21 cellular contexts compared by ENCODE assay signal in the genomic region with DNA sequence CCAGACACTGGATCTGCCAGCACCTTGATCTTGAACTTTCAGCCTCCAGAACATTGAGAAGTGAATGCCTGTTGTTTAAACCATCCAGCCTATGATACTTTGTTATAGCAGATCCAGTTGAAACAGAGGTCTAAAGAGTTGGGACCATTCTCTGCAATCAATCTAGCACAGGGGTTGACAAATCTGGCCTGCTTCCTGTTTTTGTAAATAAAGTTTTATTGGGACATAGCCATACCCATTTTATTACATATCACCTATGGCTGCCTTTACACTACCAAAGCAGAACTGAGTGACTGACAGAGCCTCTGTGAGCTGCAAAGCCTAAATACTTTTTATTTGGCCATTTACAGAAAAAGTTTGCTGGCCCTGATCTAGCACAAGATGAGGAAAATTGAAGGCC.
DNase-seq lines count a peak whose midpoint lies in the region; ATAC-seq, FAIRE-seq and TF ChIP-seq lines count a peak whose summit lies in the region.
"Had no signal": no experiment of that assay in that cellular context is flagged by ENCODE, and none has a peak within 500 bp of the region (broad histone marks: within the 10 kb centered on the region; RNA-seq: fewer than 3 reads in every experiment).

No MANE protein-coding gene starts in this region.

- FAIRE-seq in HepG2 (lab: Jason Lieb, UNC) = no peak
- FAIRE-seq: A549, D721Med, G401.6, GM12891, GM19239 had no signal

- H3K4me1 Mint-ChIP-seq in endodermal cell = no peaks in the 10 kb centered on the region
- H3K4me1 Mint-ChIP-seq: B cell had no signal

- no peak overlapping the region for H3K4me3 Mint-ChIP-seq in endodermal cell
- H3K4me3 Mint-ChIP-seq: B cell; CD4-positive, alpha-beta T cell; CD8-positive, alpha-beta T cell had no signal

- H3K9me3 ChIP-seq in HepG2 (ENCODE audit: low read length) (peaks cover 19% of the 10 kb centered on the region), right lobe of liver (no peaks in the 10 kb centered on the region), hepatocyte (ENCODE audit: low read depth) (no peaks in the 10 kb centered on the region), endodermal cell (ENCODE audit: control insufficient read depth, low read length) (peaks cover 12% of the 10 kb centered on the region)
- H3K9me3 ChIP-seq: Caco-2 had no signal

- no peak overlapping the region for H3K4me3 ChIP-seq in HepG2 (replicated peaks in 1 of 3; ENCODE audit: insufficient read depth in 1 of 3, low read depth in 2 of 3, low read length in 3 of 3)
- no peak overlapping the region for H3K4me3 ChIP-seq in right lobe of liver
- H3K4me3 ChIP-seq in hepatocyte = no peak overlapping the region
- no peak overlapping the region for H3K4me3 ChIP-seq in endodermal cell (ENCODE audit: low read length)
- H3K4me3 ChIP-seq: A549; BLaER1 treated with 17β-estradiol and CSF1 and Interleukin-3, amounts not matched to agents 10 nM and 100 nM had no signal

- H3K9me3 Mint-ChIP-seq in endodermal cell = peaks cover 32% of the 10 kb centered on the region

- H3K36me3 ChIP-seq in HepG2 (replicated peaks in 1 of 2; ENCODE audit: control insufficient read depth in 1 of 2, insufficient read depth in 2 of 2, low read length in 2 of 2) (no peaks in the 10 kb centered on the region), right lobe of liver (no peaks in the 10 kb centered on the region), hepatocyte (replicated peaks; ENCODE audit: insufficient read depth, low read depth) (no peaks in the 10 kb centered on the region), endodermal cell (ENCODE audit: control insufficient read depth, insufficient read depth, low read length) (no peaks in the 10 kb centered on the region)
- H3K36me3 ChIP-seq: BLaER1 treated with 17β-estradiol and CSF1 and Interleukin-3, amounts not matched to agents 10 nM and 100 nM had no signal

- no peaks in the 10 kb centered on the region for H3K9me2 ChIP-seq in hepatocyte (replicated peaks; ENCODE audit: insufficient read depth)

- CTCF ChIA-PET in HepG2 (lab: Yijun Ruan, JAX; ENCODE audit: low intra/inter-chr PET ratio, low total read pairs) = no interaction called here

- TF ChIP-seq CTCF in HepG2 (CRISPR knock-in tag; IDR thresholded peaks at IDR 0.05) (no peak), right lobe of liver (IDR thresholded peaks at IDR 0.05) (no peak), hepatocyte (IDR thresholded peaks at IDR 0.05; ENCODE audit: poor library complexity) (no peak), endodermal cell (conservative IDR thresholded peaks at IDR 0.05) (no peak)

- in situ Hi-C loops in HepG2 (cut with HindIII; ENCODE audit: extremely low pct_ligation_motif_present, low pct_unique_long_range_greater_than_20kb) = no loop called here

- peaks cover 6% of the 10 kb centered on the region for H3K27me3 Mint-ChIP-seq in endodermal cell (ENCODE audit: insufficient read depth)
- H3K27me3 Mint-ChIP-seq: CD4-positive, alpha-beta T cell had no signal

- H3K4me2 ChIP-seq in HepG2 (ENCODE audit: low read depth, low read length) (no peak overlapping the region; the same call in 1 of the 2 replicates), hepatocyte (no peak overlapping the region)
- H3K4me2 ChIP-seq: A549; BLaER1 treated with 17β-estradiol and CSF1 and Interleukin-3, amounts not matched to agents 10 nM and 100 nM had no signal

- no peaks in the 10 kb centered on the region for H3K79me2 ChIP-seq in HepG2 (ENCODE audit: insufficient read depth, low read length)
- no peaks in the 10 kb centered on the region for H3K79me2 ChIP-seq in hepatocyte

- peaks cover 0 to 2% of the 10 kb centered on the region in 2 experiments; a peak in 1 of 5 replicates for H3K27me3 ChIP-seq in HepG2 (ENCODE audit: control insufficient read depth in 1 of 2, insufficient read depth in 2 of 2, low read length in 2 of 2)
- no peaks in the 10 kb centered on the region for H3K27me3 ChIP-seq in right lobe of liver
- H3K27me3 ChIP-seq in hepatocyte = no peaks in the 10 kb centered on the region
- no peaks in the 10 kb centered on the region for H3K27me3 ChIP-seq in endodermal cell (ENCODE audit: control insufficient read depth, insufficient read depth, low read length, poor library complexity, severe bottlenecking)
- H3K27me3 ChIP-seq: BLaER1 treated with 17β-estradiol and CSF1 and Interleukin-3, amounts not matched to agents 10 nM and 100 nM had no signal

- no TSS peak for BruUV-seq in HepG2 (replicated peaks; lab: Mats Ljungman, UMichigan)

- H3K27ac Mint-ChIP-seq in endodermal cell = no peak overlapping the region
- H3K27ac Mint-ChIP-seq: B cell; CD4-positive, alpha-beta T cell; CD8-positive, alpha-beta T cell had no signal

- DNase-seq in HepG2 (ENCODE audit: low spot score) (no peak), right lobe of liver (no peak), hepatocyte (ENCODE audit: low spot score) (no peak), endodermal cell (no peak), middle frontal gyrus (ENCODE audit: extremely low spot score, low spot score) (no peak)
- DNase-seq: AML-193; Calu3; CD4-positive, alpha-beta T cell; DMS79 treated with DMSO at 0.1 percent for 48 hours; GF-D8 had no signal

- peaks cover 38% of the 10 kb centered on the region for H3K4me1 ChIP-seq in HepG2 (ENCODE audit: insufficient read depth, low read length)
- H3K4me1 ChIP-seq in right lobe of liver = peaks cover 0 to 12% (median 0%) of the 10 kb centered on the region in 4 donors
- H3K4me1 ChIP-seq in hepatocyte (ENCODE audit: insufficient read depth) = peaks cover 6% of the 10 kb centered on the region
- H3K4me1 ChIP-seq in endodermal cell (ENCODE audit: control insufficient read depth, insufficient read depth, low read length) = no peaks in the 10 kb centered on the region
- H3K4me1 ChIP-seq: A549; BLaER1 treated with 17β-estradiol and CSF1 and Interleukin-3, amounts not matched to agents 10 nM and 100 nM; Caco-2 had no signal

- H3K27ac ChIP-seq in HepG2 (ENCODE audit: extremely low read length, insufficient read depth, low read length) = no peak overlapping the region
- H3K27ac ChIP-seq in right lobe of liver = no peak overlapping the region
- H3K27ac ChIP-seq in hepatocyte = peak overlapping the region; percentile 83
- no peak overlapping the region for H3K27ac ChIP-seq in endodermal cell (ENCODE audit: low read depth, low read length)
- H3K27ac ChIP-seq: 22Rv1; A549; BLaER1 treated with 17β-estradiol and CSF1 and Interleukin-3, amounts not matched to agents 10 nM and 100 nM; C4-2B had no signal

- POLR2A ChIA-PET in HepG2 (lab: Yijun Ruan, JAX) = no interaction called here

- H4K20me1 ChIP-seq in HepG2 (ENCODE audit: insufficient read depth, low read length) = no peaks in the 10 kb centered on the region
- H4K20me1 ChIP-seq in hepatocyte (ENCODE audit: insufficient read depth, poor library complexity, severe bottlenecking) = no peaks in the 10 kb centered on the region
- H4K20me1 ChIP-seq: BLaER1 treated with 17β-estradiol and CSF1 and Interleukin-3, amounts not matched to agents 10 nM and 100 nM had no signal

- intact Hi-C loops in HepG2 (cut with micrococcal nuclease; ENCODE audit: unreplicated experiment) = no loop called here
- intact Hi-C loops in right lobe of liver (cut with DNase I) = no loop called here

- TF ChIP-seq EP300 in HepG2 (IDR thresholded peaks at IDR 0.05; ENCODE audit: low read depth in 2 of 2, low read length in 2 of 2) = no peak
- no peak for TF ChIP-seq EP300 in HepG2 (CRISPR knock-in tag; IDR thresholded peaks at IDR 0.05; ENCODE audit: borderline replicate concordance)

- TF ChIP-seq RAD21 in HepG2 (CRISPR knock-in tag; IDR thresholded peaks at IDR 0.05) = no peak

- H3K9ac ChIP-seq in HepG2 (ENCODE audit: insufficient read depth, low read depth, low read length) = no peak overlapping the region
- no peak overlapping the region for H3K9ac ChIP-seq in endodermal cell (ENCODE audit: extremely low read depth, low read length, poor library complexity, severe bottlenecking)
- H3K9ac ChIP-seq: BLaER1 treated with 17β-estradiol and CSF1 and Interleukin-3, amounts not matched to agents 10 nM and 100 nM had no signal

- ATAC-seq in HepG2 (no peak), right lobe of liver (no peak)
- ATAC-seq: A549; CD8-positive, alpha-beta T cell had no signal

- no peak for TF ChIP-seq POLR2A in HepG2 (IDR thresholded peaks at IDR 0.05; ENCODE audit: insufficient read depth in 1 of 2, low read depth in 2 of 2, low read length in 2 of 2)
- no peak for TF ChIP-seq POLR2A in right lobe of liver (IDR thresholded peaks at IDR 0.05)

- H2AFZ ChIP-seq in HepG2 (ENCODE audit: low read length) (no peak overlapping the region), hepatocyte (no peak overlapping the region)

- H3K36me3 Mint-ChIP-seq in endodermal cell (ENCODE audit: low read depth) = no peaks in the 10 kb centered on the region
- H3K36me3 Mint-ChIP-seq: CD8-positive, alpha-beta T cell had no signal

TF ChIP-seq in HepG2, 621 proteins besides CTCF, POLR2A, EP300 and RAD21 (continues in another document):
- TF ChIP-seq TSC22D2 (CRISPR knock-in tag; IDR thresholded peaks at IDR 0.05; ENCODE audit: borderline replicate concordance) = no peak
